ENCODE assay signal across 8 cellular contexts in genomic region chr4:242121-242848, GRCh38.
DNase-seq lines count a peak whose midpoint lies in the region; ATAC-seq and TF ChIP-seq lines count a peak whose summit lies in the region.

No MANE protein-coding gene starts in this region.

- no peaks in the 10 kb centered on the region for H3K9me2 ChIP-seq in OCI-LY7 (ENCODE audit: insufficient read depth, low read length)

- H3K4me3 Mint-ChIP-seq in activated T-helper 1 cell treated with anti-CD3 and anti-CD28 coated beads, Interleukin-12 subunit alpha, Interleukin-12 subunit beta, Interleukin-2, Interleukin-4 antibody, amounts not matched to agents 30 ng/mL and 10 ng/mL and 1 ng/mL, durations not matched to agents 14 hours and 24 hours and 36 hours = peak overlapping the region; percentile 70

- H3K9me3 ChIP-seq in OCI-LY7 (ENCODE audit: low read length) = peaks cover 23% of the 10 kb centered on the region
- H3K9me3 ChIP-seq in suprapubic skin = peaks cover 6% of the 10 kb centered on the region

- no peaks in the 10 kb centered on the region for H4K20me1 ChIP-seq in OCI-LY7 (ENCODE audit: insufficient read depth, low read length)

- H3K27ac Mint-ChIP-seq in activated T-helper 1 cell treated with anti-CD3 and anti-CD28 coated beads, Interleukin-12 subunit alpha, Interleukin-12 subunit beta, Interleukin-2, Interleukin-4 antibody, amounts not matched to agents 30 ng/mL and 10 ng/mL and 1 ng/mL, durations not matched to agents 14 hours and 24 hours and 36 hours = peak overlapping the region; percentile 15

- H3K4me1 Mint-ChIP-seq in activated T-helper 1 cell treated with anti-CD3 and anti-CD28 coated beads, Interleukin-12 subunit alpha, Interleukin-12 subunit beta, Interleukin-2, Interleukin-4 antibody, amounts not matched to agents 30 ng/mL and 10 ng/mL and 1 ng/mL, durations not matched to agents 14 hours and 24 hours and 36 hours (ENCODE audit: low read depth) = peaks cover 13% of the 10 kb centered on the region

- intact Hi-C loops in OCI-LY7 (cut with micrococcal nuclease; ENCODE audit: unreplicated experiment) = loop anchor here (5.0 kb wide), 1 partner anchor 500 kb away; no protein-coding TSS in a partner anchor
- intact Hi-C loops in activated T-helper 1 cell treated with anti-CD3 and anti-CD28 coated beads, Interleukin-12 subunit alpha, Interleukin-12 subunit beta, Interleukin-2, Interleukin-4 antibody, amounts not matched to agents 30 ng/mL and 10 ng/mL and 1 ng/mL, durations not matched to agents 14 hours and 24 hours and 36 hours (cut with micrococcal nuclease) = loop anchor here (2.0 to 10.0 kb wide), 5 partner anchors 95 to 743 kb away; partner anchors contain the start of genes ATP5ME, IDUA, MYL5 and ZNF141

- H3K9me3 Mint-ChIP-seq in activated T-helper 1 cell treated with anti-CD3 and anti-CD28 coated beads, Interleukin-12 subunit alpha, Interleukin-12 subunit beta, Interleukin-2, Interleukin-4 antibody, amounts not matched to agents 30 ng/mL and 10 ng/mL and 1 ng/mL, durations not matched to agents 14 hours and 24 hours and 36 hours = peaks cover 16% of the 10 kb centered on the region

- no TSS peak for BruUV-seq in OCI-LY7 (replicated peaks; lab: Mats Ljungman, UMichigan)

- H2AFZ ChIP-seq in OCI-LY7 (ENCODE audit: low read length) = peak overlapping the region; percentile 44; the same call in 1 of the 2 replicates

- TF ChIP-seq POLR2A in suprapubic skin (IDR thresholded peaks at IDR 0.05) = no peak

- TF ChIP-seq CTCF in OCI-LY7 (conservative IDR thresholded peaks at IDR 0.05; ENCODE audit: low read length) (peak; percentile 93), foreskin fibroblast (IDR thresholded peaks at IDR 0.05; ENCODE audit: low read depth, low read length) (peak; percentile 26), omental fat pad (IDR thresholded peaks at IDR 0.05) (peak in 2 of 3 donors; percentile 40 to 47), suprapubic skin (IDR thresholded peaks at IDR 0.05) (peak; percentile 68 to 71)

- H3K4me3 ChIP-seq in OCI-LY7 (ENCODE audit: low read depth, low read length, poor library complexity, severe bottlenecking) (peak overlapping the region; percentile 34), foreskin fibroblast (ENCODE audit: low read depth in 1 of 2, low read length in 2 of 2) (peak overlapping the region in 1 of 2 donors; percentile 20), suprapubic skin (peak overlapping the region; percentile 44)

- H3K27ac ChIP-seq in OCI-LY7 (ENCODE audit: low read depth, low read length, poor library complexity, severe bottlenecking) = no peak overlapping the region
- no peak overlapping the region for H3K27ac ChIP-seq in suprapubic skin

- H3K27me3 Mint-ChIP-seq in activated T-helper 1 cell treated with anti-CD3 and anti-CD28 coated beads, Interleukin-12 subunit alpha, Interleukin-12 subunit beta, Interleukin-2, Interleukin-4 antibody, amounts not matched to agents 30 ng/mL and 10 ng/mL and 1 ng/mL, durations not matched to agents 14 hours and 24 hours and 36 hours (ENCODE audit: insufficient read depth) = no peaks in the 10 kb centered on the region

- no peaks in the 10 kb centered on the region for H3K27me3 ChIP-seq in suprapubic skin

- TF ChIP-seq EP300 in suprapubic skin (IDR thresholded peaks at IDR 0.05) = no peak

- H3K4me2 ChIP-seq in OCI-LY7 (ENCODE audit: low read length) = peak overlapping the region; percentile 38

- peak; percentile 48 for DNase-seq in GM03348 (ENCODE audit: low spot score)
- DNase-seq in OCI-LY7 (ENCODE audit: low spot score) = peak; percentile 84
- peak; percentile 53 for DNase-seq in activated T-helper 1 cell treated with anti-CD3 and anti-CD28 coated beads, Interleukin-12 subunit alpha, Interleukin-12 subunit beta, Interleukin-2, Interleukin-4 antibody, amounts not matched to agents 30 ng/mL and 10 ng/mL and 1 ng/mL, durations not matched to agents 14 hours and 24 hours and 36 hours (ENCODE audit: low spot score)
- DNase-seq in foreskin fibroblast = peak; percentile 6 to 34
- DNase-seq in omental fat pad (ENCODE audit: low spot score) = no peak
- DNase-seq in suprapubic skin (ENCODE audit: low spot score in 2 of 2) = peak in 1 of 2 donors; percentile 68

- no peaks in the 10 kb centered on the region for H3K79me2 ChIP-seq in OCI-LY7 (ENCODE audit: insufficient read depth, low read depth, low read length)

- no peaks in the 10 kb centered on the region for H3K4me1 ChIP-seq in OCI-LY7 (ENCODE audit: insufficient read depth, low read length, poor library complexity, severe bottlenecking)
- no peaks in the 10 kb centered on the region for H3K4me1 ChIP-seq in suprapubic skin

- CTCF ChIA-PET in OCI-LY7 (lab: Charles Lee; ENCODE audit: unreplicated experiment) = no interaction called here

- H3K36me3 Mint-ChIP-seq in activated T-helper 1 cell treated with anti-CD3 and anti-CD28 coated beads, Interleukin-12 subunit alpha, Interleukin-12 subunit beta, Interleukin-2, Interleukin-4 antibody, amounts not matched to agents 30 ng/mL and 10 ng/mL and 1 ng/mL, durations not matched to agents 14 hours and 24 hours and 36 hours (ENCODE audit: low read depth) = no peaks in the 10 kb centered on the region

- WGBS in suprapubic skin = 57% methylated on average over 15 of the region's 15 CpGs

- POLR2A ChIA-PET in OCI-LY7 (lab: Charles Lee) = no interaction called here

- H3K36me3 ChIP-seq in OCI-LY7 (ENCODE audit: insufficient read depth, low read length) (no peaks in the 10 kb centered on the region), suprapubic skin (no peaks in the 10 kb centered on the region)

- ATAC-seq in HG03442 (IDR thresholded peaks at IDR 0.05; ENCODE audit: unreplicated experiment) (peak; percentile 57), omental fat pad (ENCODE audit: low FRiP score) (peak; percentile 89), HG02973 (IDR thresholded peaks at IDR 0.05; ENCODE audit: unreplicated experiment) (no peak)

Comparison
In these comparisons a context has a peak if more than half of its experiments do, and no peak if none do; other contexts are left out.
1. CTCF ChIP-seq: peak in every context shown above with its lines; median percentile 93 in OCI-LY7; 70 in suprapubic skin; 44 in omental fat pad; 26 in foreskin fibroblast.